Comparison of ENCODE assay signal across 18 cellular contexts in the genomic region with DNA sequence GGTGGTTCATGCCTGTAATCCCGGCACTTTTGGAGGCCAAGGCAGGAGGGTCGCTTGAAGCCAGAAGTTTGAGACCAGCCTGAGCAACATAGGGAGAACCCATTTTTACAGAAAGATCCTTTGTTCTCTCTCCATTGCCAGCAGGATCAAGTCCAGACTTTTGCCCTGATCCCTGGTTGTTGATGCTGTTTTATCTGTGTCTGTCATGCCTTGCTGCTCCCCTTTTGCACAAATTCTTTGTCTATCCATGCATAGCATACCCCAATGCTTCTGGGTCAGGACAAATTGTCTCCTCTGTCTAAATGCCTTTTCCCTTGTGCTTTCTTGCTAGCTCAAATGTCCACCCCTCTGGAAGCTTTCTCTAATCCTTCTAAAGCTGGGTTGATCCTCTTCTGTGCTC.
DNase-seq lines count a peak whose midpoint lies in the region; ATAC-seq and TF ChIP-seq lines count a peak whose summit lies in the region.
"Had no signal": no experiment of that assay in that cellular context is flagged by ENCODE, and none has a peak within 500 bp of the region (broad histone marks: within the 10 kb centered on the region; RNA-seq: fewer than 3 reads in every experiment).

No MANE protein-coding gene starts in this region.

- DNase-seq in NCI-H82 (lab: John Stamatoyannopoulos, UW) (peak; percentile 65), kidney glomerular epithelial cell (lab: John Stamatoyannopoulos, UW) (peak; percentile 38), amniotic stem cell (lab: John Stamatoyannopoulos, UW) (no peak), GM10248 (ENCODE audit: extremely low spot score) (no peak), DMS153 (lab: John Stamatoyannopoulos, UW) (no peak)
- DNase-seq: Calu3; CD4-positive, alpha-beta T cell; DMS79; NCI-H1105; NCI-H2081; NCI-H2171 treated with DMSO at 0.1 percent for 48 hours; NCI-H446; NCI-H69; NK-92 treated with Interleukin-12 subunit alpha and Interleukin-12 subunit beta, amount 100 ng/mL, for 24 hours; Right ventricle myocardium superior had no signal

- CTCF ChIA-PET in GM10248 (lab: Yijun Ruan, JAX), result interaction anchor here (8.4 kb wide), 1 partner anchor 20 kb away, joined by 51 read pairs; no protein-coding TSS in a partner anchor

- ATAC-seq in GM21717 (IDR thresholded peaks at IDR 0.05; ENCODE audit: unreplicated experiment), result no peak

- H3K36me3 ChIP-seq in neutrophil, result no peaks in the 10 kb centered on the region

- H3K27me3 ChIP-seq in neutrophil, result no peaks in the 10 kb centered on the region

- peak overlapping the region; percentile 82 for H3K27ac ChIP-seq in neutrophil
- H3K27ac ChIP-seq: SK-N-MC had no signal

- no peaks in the 10 kb centered on the region for H3K9me3 ChIP-seq in neutrophil

- peaks cover 32 to 40% of the 10 kb centered on the region in 2 experiments for H3K4me1 ChIP-seq in neutrophil (ENCODE audit: control insufficient read depth in 1 of 2, insufficient read depth in 1 of 2, low read depth in 1 of 2, low read length in 1 of 2)

- POLR2A ChIA-PET in GM10248 (lab: Yijun Ruan, JAX), result no interaction called here

- TF ChIP-seq CTCF in neutrophil (IDR thresholded peaks at IDR 0.05) (no peak), GM10248 (IDR thresholded peaks at IDR 0.05; ENCODE audit: control extremely low read depth, extremely low read depth, low read depth, missing control alignments) (no peak)

- H3K4me3 ChIP-seq in neutrophil (ENCODE audit: low read depth in 1 of 2, low read length in 1 of 2), result no peak overlapping the region
- H3K4me3 ChIP-seq: SK-N-MC had no signal

Comparison
In these comparisons a context has a peak if more than half of its experiments do, and no peak if none do; other contexts are left out.
1. DNase-seq: peak in NCI-H82 (single experiment) and kidney glomerular epithelial cell (single experiment); none in amniotic stem cell (single experiment), GM10248 (single experiment) and DMS153 (single experiment).